ENCODE assay signal across 2 cellular contexts in the genomic region with DNA sequence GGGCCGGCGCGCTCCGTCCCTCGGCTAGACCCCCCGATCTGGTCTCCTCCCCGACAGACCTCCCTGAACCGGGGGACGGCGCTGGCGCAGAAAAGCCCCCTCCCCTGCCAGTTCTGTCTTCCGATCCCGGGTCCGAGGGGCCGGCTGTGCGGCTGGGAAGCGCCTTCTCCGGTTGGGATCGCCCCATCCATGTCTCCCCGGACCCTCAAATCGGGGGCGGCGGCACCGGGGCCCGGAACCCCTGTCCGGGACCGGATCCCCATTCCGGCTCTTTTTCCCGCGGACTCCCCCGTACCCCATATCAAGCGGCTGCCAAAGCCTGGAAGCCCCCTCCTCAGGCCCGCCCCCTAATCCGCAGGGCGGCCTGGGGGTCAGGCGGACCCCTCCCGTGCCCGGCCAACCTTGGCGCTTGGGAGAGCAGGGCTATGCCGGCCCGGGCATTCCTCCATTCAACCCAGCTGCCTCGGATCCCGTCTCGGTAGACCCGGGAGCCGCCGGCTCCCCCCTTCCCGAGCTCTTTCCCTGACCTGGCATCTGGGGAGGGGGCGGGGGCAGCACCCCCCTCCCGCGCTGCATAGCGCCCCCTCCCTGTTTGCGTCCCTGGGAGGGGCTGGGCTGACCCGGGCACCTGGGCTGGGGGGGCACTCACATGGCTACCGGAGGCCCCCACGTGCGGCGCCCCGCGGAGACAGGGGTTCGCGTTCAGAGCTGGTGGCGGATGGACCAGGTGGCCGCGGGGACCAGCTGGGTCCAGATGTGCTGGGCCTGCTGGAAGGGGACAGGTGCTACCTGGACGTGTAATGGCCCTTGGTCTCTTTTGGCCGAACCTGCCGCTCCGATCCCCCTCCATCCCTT.
TF ChIP-seq lines count a peak whose summit lies in the region.

No MANE protein-coding gene starts in this region.

TF ChIP-seq in HEK293, 187 proteins besides CTCF, POLR2A, EP300 and RAD21 (continues in another document):
- TF ChIP-seq ZXDB (tag by site-specific recombination; IDR thresholded peaks at IDR 0.05) (no peak), ZNF707 (tag by site-specific recombination; IDR thresholded peaks at IDR 0.05) (no peak), PRDM10 (tag by site-specific recombination; IDR thresholded peaks at IDR 0.05) (peak; percentile 30; the same call in 1 of the 2 replicates), PATZ1 (tag by site-specific recombination; IDR thresholded peaks at IDR 0.05) (peak; percentile 67), ZNF114 (tag by site-specific recombination; IDR thresholded peaks at IDR 0.05) (no peak), KLF8 (tag by site-specific recombination; IDR thresholded peaks at IDR 0.05) (no peak), ZNF184 (tag by site-specific recombination; IDR thresholded peaks at IDR 0.05) (no peak), ZNF623 (tag by site-specific recombination; IDR thresholded peaks at IDR 0.05) (no peak), MZF1 (tag by site-specific recombination; IDR thresholded peaks at IDR 0.05; ENCODE audit: borderline replicate concordance) (no peak), ZNF544 (tag by site-specific recombination; IDR thresholded peaks at IDR 0.05) (no peak), ZNF366 (tag by site-specific recombination; conservative IDR thresholded peaks at IDR 0.05) (peak; percentile 96; the same call in 1 of the 2 replicates), HOXC10 (CRISPR knock-in tag; IDR thresholded peaks at IDR 0.05) (no peak)
- TF ChIP-seq, protein P1, sequence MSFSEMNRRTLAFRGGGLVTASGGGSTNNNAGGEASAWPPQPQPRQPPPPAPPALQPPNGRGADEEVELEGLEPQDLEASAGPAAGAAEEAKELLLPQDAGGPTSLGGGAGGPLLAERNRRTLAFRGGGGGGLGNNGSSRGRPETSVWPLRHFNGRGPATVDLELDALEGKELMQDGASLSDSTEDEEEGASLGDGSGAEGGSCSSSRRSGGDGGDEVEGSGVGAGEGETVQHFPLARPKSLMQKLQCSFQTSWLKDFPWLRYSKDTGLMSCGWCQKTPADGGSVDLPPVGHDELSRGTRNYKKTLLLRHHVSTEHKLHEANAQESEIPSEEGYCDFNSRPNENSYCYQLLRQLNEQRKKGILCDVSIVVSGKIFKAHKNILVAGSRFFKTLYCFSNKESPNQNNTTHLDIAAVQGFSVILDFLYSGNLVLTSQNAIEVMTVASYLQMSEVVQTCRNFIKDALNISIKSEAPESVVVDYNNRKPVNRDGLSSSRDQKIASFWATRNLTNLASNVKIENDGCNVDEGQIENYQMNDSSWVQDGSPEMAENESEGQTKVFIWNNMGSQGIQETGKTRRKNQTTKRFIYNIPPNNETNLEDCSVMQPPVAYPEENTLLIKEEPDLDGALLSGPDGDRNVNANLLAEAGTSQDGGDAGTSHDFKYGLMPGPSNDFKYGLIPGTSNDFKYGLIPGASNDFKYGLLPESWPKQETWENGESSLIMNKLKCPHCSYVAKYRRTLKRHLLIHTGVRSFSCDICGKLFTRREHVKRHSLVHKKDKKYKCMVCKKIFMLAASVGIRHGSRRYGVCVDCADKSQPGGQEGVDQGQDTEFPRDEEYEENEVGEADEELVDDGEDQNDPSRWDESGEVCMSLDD (tag by site-specific recombination; IDR thresholded peaks at IDR 0.05): peak; percentile 61; the same call in 1 of the 2 replicates
- TF ChIP-seq, protein P2, sequence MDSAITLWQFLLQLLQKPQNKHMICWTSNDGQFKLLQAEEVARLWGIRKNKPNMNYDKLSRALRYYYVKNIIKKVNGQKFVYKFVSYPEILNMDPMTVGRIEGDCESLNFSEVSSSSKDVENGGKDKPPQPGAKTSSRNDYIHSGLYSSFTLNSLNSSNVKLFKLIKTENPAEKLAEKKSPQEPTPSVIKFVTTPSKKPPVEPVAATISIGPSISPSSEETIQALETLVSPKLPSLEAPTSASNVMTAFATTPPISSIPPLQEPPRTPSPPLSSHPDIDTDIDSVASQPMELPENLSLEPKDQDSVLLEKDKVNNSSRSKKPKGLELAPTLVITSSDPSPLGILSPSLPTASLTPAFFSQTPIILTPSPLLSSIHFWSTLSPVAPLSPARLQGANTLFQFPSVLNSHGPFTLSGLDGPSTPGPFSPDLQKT (IDR thresholded peaks at IDR 0.05; ENCODE audit: borderline replicate concordance, low read depth, low read length): no peak

TF ChIP-seq in H1, 55 proteins besides CTCF, POLR2A, EP300 and RAD21:
- TF ChIP-seq KDM4A (IDR thresholded peaks at IDR 0.05; ENCODE audit: low read depth, low read length, severe bottlenecking) (peak; percentile 92), GTF2F1 (IDR thresholded peaks at IDR 0.05; ENCODE audit: borderline replicate concordance, low read depth, low read length) (no peak), SUZ12 (IDR thresholded peaks at IDR 0.05; ENCODE audit: low read length) (peak; percentile 35), JUND (IDR thresholded peaks at IDR 0.05; ENCODE audit: low read length) (no peak), RBBP5 (IDR thresholded peaks at IDR 0.05; ENCODE audit: borderline replicate concordance, low read depth, low read length) (peak; percentile 76), YY1 (IDR thresholded peaks at IDR 0.05; ENCODE audit: low read depth, low read length) (no peak)
- TF ChIP-seq, protein P3, sequence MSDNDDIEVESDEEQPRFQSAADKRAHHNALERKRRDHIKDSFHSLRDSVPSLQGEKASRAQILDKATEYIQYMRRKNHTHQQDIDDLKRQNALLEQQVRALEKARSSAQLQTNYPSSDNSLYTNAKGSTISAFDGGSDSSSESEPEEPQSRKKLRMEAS (IDR thresholded peaks at IDR 0.05): peak; percentile 56; the same call in 1 of the 2 replicates
